In the genomic region with DNA sequence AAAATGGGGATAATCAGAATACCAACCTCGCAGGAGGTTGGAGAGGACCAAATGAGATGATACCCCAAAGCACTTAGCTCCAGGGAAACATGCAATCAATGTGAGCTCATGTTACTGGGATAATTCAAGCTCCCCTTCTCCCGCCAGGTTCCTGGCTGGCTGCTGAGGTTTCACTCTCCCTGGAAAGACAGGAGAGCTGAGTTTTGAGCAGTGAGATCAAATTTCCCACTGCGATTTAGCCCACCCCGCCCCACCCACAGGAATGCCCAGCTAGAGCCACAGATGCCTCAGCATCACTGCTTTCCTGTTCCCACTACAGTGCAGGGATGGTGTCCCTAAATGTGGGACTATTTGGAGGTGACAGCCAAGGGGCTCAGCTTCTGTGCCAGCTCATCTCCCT, we compare ENCODE assay signal across 20 cellular contexts. TPM values are rescaled to one million over a fixed set of nuclear protein-coding genes. Genes with fewer than 3 reads are reported as not detected.
DNase-seq lines count a peak whose midpoint lies in the region; ATAC-seq and TF ChIP-seq lines count a peak whose summit lies in the region.
"Had no signal": no experiment of that assay in that cellular context is flagged by ENCODE, and none has a peak within 500 bp of the region (broad histone marks: within the 10 kb centered on the region; RNA-seq: fewer than 3 reads in every experiment).

No MANE protein-coding gene starts in this region.

- in situ Hi-C loops in KBM-7 (cut with MboI; ENCODE audit: low pct_unique_long_range_greater_than_20kb, low sequenced_read_pairs): no loop called here

- TF ChIP-seq CTCF in mucosa of descending colon (IDR thresholded peaks at IDR 0.05): no peak

- DNase-seq in H4 (ENCODE audit: low spot score) (peak; percentile 11), NCI-H128 (lab: John Stamatoyannopoulos, UW; ENCODE audit: unreplicated experiment) (peak; percentile 11), astrocyte of the hippocampus (ENCODE audit: low read depth, low spot score) (peak; percentile 69), myocyte (ENCODE audit: low read depth) (peak; percentile 13), mucosa of descending colon (no peak), KBM-7 (no peak)
- no peak for DNase-seq in effector CD4-positive, alpha-beta T cell
- DNase-seq: activated CD4-positive, alpha-beta T cell treated with anti-CD3 and anti-CD28 coated beads for 1 hour; activated CD8-positive, alpha-beta memory T cell treated with anti-CD3 and anti-CD28 coated beads for 24 hours; activated naive CD4-positive, alpha-beta T cell treated with anti-CD3 and anti-CD28 coated beads for 36 hours; activated T-cell treated with anti-CD3 and anti-CD28 coated beads, Interleukin-2, amount 50 U/mL, for 48 hours; aorta; CD4-positive, alpha-beta memory T cell; NCI-H146; NCI-H446; ovary; upper lobe of right lung had no signal

- no peaks in the 10 kb centered on the region for H3K9me3 ChIP-seq in mucosa of descending colon
- H3K9me3 ChIP-seq: ovary, right atrium auricular region, upper lobe of right lung had no signal

- no peak for ATAC-seq in mucosa of descending colon
- no peak for ATAC-seq in GM21360 (IDR thresholded peaks at IDR 0.05; ENCODE audit: unreplicated experiment)
- ATAC-seq: HCT116, upper lobe of right lung had no signal

- no peaks in the 10 kb centered on the region for H3K4me1 ChIP-seq in mucosa of descending colon (ENCODE audit: low read depth)
- H3K4me1 ChIP-seq: right atrium auricular region, upper lobe of right lung had no signal

- no peaks in the 10 kb centered on the region for H3K36me3 ChIP-seq in mucosa of descending colon (ENCODE audit: low read depth)
- H3K36me3 ChIP-seq: ovary, right atrium auricular region, upper lobe of right lung had no signal

- H3K4me3 ChIP-seq in mucosa of descending colon: no peak overlapping the region
- H3K4me3 ChIP-seq: ovary, right atrium auricular region, upper lobe of right lung had no signal

- intact Hi-C loops in mucosa of descending colon (cut with DNase I, micrococcal nuclease): no loop called here

RNA-seq across cellular contexts. Expression of gene ZNF423, which starts 56.7 kb away (rescaled TPM):
- 0.04 and 0.97 TPM in 2 replicates for total RNA-seq in H4 (2014; rRNA removed; shearing (Covaris generic))
- total RNA-seq in myocyte (0.21 and 1.4 TPM in 2 replicates), mucosa of descending colon (10 to 100 TPM in 2 of 3 donors, 1 to 10 TPM in 1; 6.7 to 11.6 (median 11.0) TPM)
- polyA plus RNA-seq in myocyte (2012): 0.18 TPM
- total RNA-seq: CD4-positive, alpha-beta memory T cell had no signal
- polyA plus RNA-seq: CD4-positive, alpha-beta memory T cell had no signal

Comparison
In these comparisons a context has a peak if more than half of its experiments do, and no peak if none do; other contexts are left out.
1. DNase-seq: peak in H4 (single experiment), NCI-H128 (single experiment), astrocyte of the hippocampus (single experiment) and myocyte (single experiment); none in mucosa of descending colon (0 of 3), KBM-7 (single experiment) and effector CD4-positive, alpha-beta T cell (single experiment).